Comparison of ENCODE assay signal across 8 cellular contexts in the genomic region with DNA sequence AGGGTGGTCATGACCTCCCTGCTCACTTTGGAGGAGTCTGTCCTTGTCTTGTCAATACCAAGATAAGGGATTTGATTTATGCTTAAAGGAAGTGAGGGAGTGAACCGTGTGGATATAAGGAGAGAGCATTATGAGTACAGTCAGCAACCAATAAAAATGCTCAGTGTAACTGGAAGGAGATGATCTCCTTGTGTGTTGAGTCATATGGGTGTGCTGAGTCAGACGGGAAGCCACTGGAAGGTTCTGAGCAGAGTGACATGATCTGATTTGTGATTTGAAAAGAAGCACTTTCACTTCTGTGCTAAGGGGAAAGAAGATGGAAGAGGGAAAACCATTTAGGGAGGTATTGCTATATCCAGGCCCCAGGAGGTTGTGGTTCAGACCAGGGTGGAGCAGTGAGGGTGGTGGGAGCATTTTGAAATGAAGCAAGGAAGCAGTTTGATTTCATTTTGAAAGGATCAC. TPM values are rescaled to one million over a fixed set of nuclear protein-coding genes. Genes with fewer than 3 reads are reported as not detected.
DNase-seq lines count a peak whose midpoint lies in the region; ATAC-seq and TF ChIP-seq lines count a peak whose summit lies in the region.

No MANE protein-coding gene starts in this region.

- H3K79me2 ChIP-seq in HCT116 (ENCODE audit: insufficient read depth, low read length), result peaks cover 23% of the 10 kb centered on the region

- no peaks in the 10 kb centered on the region for H3K9me2 ChIP-seq in HCT116 (ENCODE audit: insufficient read depth)

- peak overlapping the region; percentile 91 for H3K27ac Mint-ChIP-seq in chondrocyte (ENCODE audit: unreplicated experiment)
- peak overlapping the region; percentile 0 to 16 (median 11) for H3K27ac Mint-ChIP-seq in nephron

- POLR2A ChIA-PET in HCT116 (lab: Charles Lee), result no interaction called here

- no peaks in the 10 kb centered on the region for H3K9me3 ChIP-seq in HCT116 (ENCODE audit: control insufficient read depth in 1 of 2, insufficient read depth in 1 of 2, low read depth in 1 of 2, low read length in 2 of 2)

- H3K4me1 ChIP-seq in HCT116 (ENCODE audit: control insufficient read depth in 1 of 2, insufficient read depth in 2 of 2, low read length in 2 of 2), result peaks cover 23 to 61% of the 10 kb centered on the region in 2 experiments

- peak; percentile 25 for DNase-seq in Ammon's horn (ENCODE audit: low spot score)
- peak; percentile 87 for DNase-seq in HCT116 (ENCODE audit: low read depth, low spot score)
- DNase-seq in SW480 (ENCODE audit: low spot score), result peak; percentile 71
- DNase-seq in chondrocyte (ENCODE audit: low spot score), result no peak
- DNase-seq in NCI-H1417 treated with DMSO at 0.1 percent for 48 hours (lab: John Stamatoyannopoulos, UW), result no peak
- DNase-seq in NCI-H774 (lab: John Stamatoyannopoulos, UW), result no peak

- TF ChIP-seq CTCF in HCT116 (IDR thresholded peaks at IDR 0.05 in 2 of 3, conservative IDR thresholded peaks at IDR 0.05 in 1 of 3; ENCODE audit: borderline replicate concordance in 1 of 3, insufficient read depth in 1 of 3, low read depth in 2 of 3, low read length in 2 of 3) (no peak), chondrocyte (IDR thresholded peaks at IDR 0.05) (no peak), nephron (IDR thresholded peaks at IDR 0.05; ENCODE audit: unreplicated experiment in 3 of 3) (no peak)

- no peak overlapping the region for H2AFZ ChIP-seq in HCT116 (ENCODE audit: low read depth, low read length, poor library complexity, severe bottlenecking)

- H3K36me3 Mint-ChIP-seq in chondrocyte (ENCODE audit: low read depth) (no peaks in the 10 kb centered on the region), nephron (ENCODE audit: low read depth) (peaks cover 2% of the 10 kb centered on the region)

- H3K4me3 Mint-ChIP-seq in chondrocyte (ENCODE audit: unreplicated experiment) (peak overlapping the region; percentile 39), nephron (no peak overlapping the region)

- H3K9ac ChIP-seq in HCT116 (ENCODE audit: low read length), result peak overlapping the region; percentile 35

- BruUV-seq in HCT116 (replicated peaks; lab: Mats Ljungman, UMichigan), result no TSS peak

- intact Hi-C loops in HCT116 (cut with micrococcal nuclease), result no loop called here

- ATAC-seq in HCT116 (no peak), HG02623 (IDR thresholded peaks at IDR 0.05; ENCODE audit: unreplicated experiment) (no peak)

- H4K20me1 ChIP-seq in HCT116 (ENCODE audit: insufficient read depth), result no peaks in the 10 kb centered on the region

- CTCF ChIA-PET in HCT116 (lab: Charles Lee), result no interaction called here

- no peaks in the 10 kb centered on the region for H3K27me3 Mint-ChIP-seq in chondrocyte (ENCODE audit: low read depth)
- H3K27me3 Mint-ChIP-seq in nephron (ENCODE audit: low read depth), result no peaks in the 10 kb centered on the region

- peak overlapping the region; percentile 58 for H3K27ac ChIP-seq in HCT116 (ENCODE audit: low read depth, low read length)

- H3K9me3 Mint-ChIP-seq in chondrocyte (ENCODE audit: low read depth) (no peaks in the 10 kb centered on the region), nephron (no peaks in the 10 kb centered on the region)

- H3K4me1 Mint-ChIP-seq in chondrocyte (ENCODE audit: low read depth) (peaks cover 40% of the 10 kb centered on the region), nephron (peaks cover 22% of the 10 kb centered on the region)

- no peaks in the 10 kb centered on the region for H3K36me3 ChIP-seq in HCT116 (ENCODE audit: control insufficient read depth in 1 of 2, insufficient read depth in 2 of 2, low read length in 2 of 2)

- H3K4me3 ChIP-seq in HCT116 (replicated peaks in 1 of 2; ENCODE audit: low read depth in 1 of 2, low read length in 2 of 2), result peak overlapping the region in 1 of 2 experiments; percentile 1; a peak in 1 of 4 replicates

- TF ChIP-seq POLR2A in HCT116 (IDR thresholded peaks at IDR 0.05; ENCODE audit: borderline replicate concordance, extremely low read depth, insufficient read depth, insufficient read length), result no peak

- TF ChIP-seq RAD21 in HCT116 (IDR thresholded peaks at IDR 0.05; ENCODE audit: low read depth), result no peak

- RAD21 ChIA-PET in HCT116 (lab: Charles Lee; ENCODE audit: low non-redundant PET in 1 of 2, low total read pairs in 2 of 2, uncharacterized antibody in 2 of 2, unreplicated experiment in 2 of 2), result no interaction called here

- H3K27me3 ChIP-seq in HCT116 (ENCODE audit: insufficient read depth, low read length), result no peaks in the 10 kb centered on the region

- H3K4me2 ChIP-seq in HCT116 (ENCODE audit: low read length), result peak overlapping the region; percentile 63

TF ChIP-seq in HCT116, 20 proteins besides CTCF, POLR2A, EP300 and RAD21:
- TF ChIP-seq, protein P1, sequence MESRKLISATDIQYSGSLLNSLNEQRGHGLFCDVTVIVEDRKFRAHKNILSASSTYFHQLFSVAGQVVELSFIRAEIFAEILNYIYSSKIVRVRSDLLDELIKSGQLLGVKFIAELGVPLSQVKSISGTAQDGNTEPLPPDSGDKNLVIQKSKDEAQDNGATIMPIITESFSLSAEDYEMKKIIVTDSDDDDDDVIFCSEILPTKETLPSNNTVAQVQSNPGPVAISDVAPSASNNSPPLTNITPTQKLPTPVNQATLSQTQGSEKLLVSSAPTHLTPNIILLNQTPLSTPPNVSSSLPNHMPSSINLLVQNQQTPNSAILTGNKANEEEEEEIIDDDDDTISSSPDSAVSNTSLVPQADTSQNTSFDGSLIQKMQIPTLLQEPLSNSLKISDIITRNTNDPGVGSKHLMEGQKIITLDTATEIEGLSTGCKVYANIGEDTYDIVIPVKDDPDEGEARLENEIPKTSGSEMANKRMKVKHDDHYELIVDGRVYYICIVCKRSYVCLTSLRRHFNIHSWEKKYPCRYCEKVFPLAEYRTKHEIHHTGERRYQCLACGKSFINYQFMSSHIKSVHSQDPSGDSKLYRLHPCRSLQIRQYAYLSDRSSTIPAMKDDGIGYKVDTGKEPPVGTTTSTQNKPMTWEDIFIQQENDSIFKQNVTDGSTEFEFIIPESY (IDR thresholded peaks at IDR 0.05; ENCODE audit: extremely low read depth, insufficient replicate concordance, low read length), result no peak
- peak; percentile 90 for TF ChIP-seq JUND (IDR thresholded peaks at IDR 0.05)
- TF ChIP-seq ELF1 (IDR thresholded peaks at IDR 0.05; ENCODE audit: borderline replicate concordance, low read depth), result no peak
- TF ChIP-seq SP1 (IDR thresholded peaks at IDR 0.05; ENCODE audit: low read depth), result peak; percentile 83
- peak; percentile 67 for TF ChIP-seq CBX3 (IDR thresholded peaks at IDR 0.05; ENCODE audit: low read depth)
- peak; percentile 43; the same call in 1 of the 2 replicates for TF ChIP-seq CEBPB (IDR thresholded peaks at IDR 0.05; ENCODE audit: low read depth)
- TF ChIP-seq SIN3A (IDR thresholded peaks at IDR 0.05; ENCODE audit: low read depth), result peak; percentile 81
- TF ChIP-seq, protein P2, sequence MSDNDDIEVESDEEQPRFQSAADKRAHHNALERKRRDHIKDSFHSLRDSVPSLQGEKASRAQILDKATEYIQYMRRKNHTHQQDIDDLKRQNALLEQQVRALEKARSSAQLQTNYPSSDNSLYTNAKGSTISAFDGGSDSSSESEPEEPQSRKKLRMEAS (IDR thresholded peaks at IDR 0.05), result peak; percentile 64; the same call in 1 of the 2 replicates
- TF ChIP-seq POLR2AphosphoS5 (IDR thresholded peaks at IDR 0.05; ENCODE audit: low read depth, low read length), result peak; percentile 70
- TF ChIP-seq FOSL1 (IDR thresholded peaks at IDR 0.05; ENCODE audit: low read depth), result peak; percentile 95

RNA-seq across cellular contexts. Expression of gene BCL10, which starts 2.5 kb away (rescaled TPM):
- total RNA-seq in HCT116 (2021; ENCODE audit: unreplicated experiment) (33.8 TPM), chondrocyte (21.9 to 26.5 TPM (median 24.9 TPM) in 3 replicates)
- polyA plus RNA-seq in HCT116 (2012), result 10.7 and 12.1 TPM in 2 replicates

RNA-seq across cellular contexts. Expression of gene C1orf52, which starts 19.4 kb away (rescaled TPM):
- total RNA-seq in HCT116 (2021; ENCODE audit: unreplicated experiment) (23.3 TPM), chondrocyte (27.1 to 31.3 TPM (median 28.0 TPM) in 3 replicates)
- 19.9 and 20.1 TPM in 2 replicates for polyA plus RNA-seq in HCT116 (2012)

Comparison
In these comparisons a context has a peak if more than half of its experiments do, and no peak if none do; other contexts are left out.
1. DNase-seq: peak in Ammon's horn (single experiment), HCT116 (single experiment) and SW480 (single experiment); none in chondrocyte (single experiment), NCI-H1417 treated with DMSO at 0.1 percent for 48 hours (single experiment) and NCI-H774 (single experiment).